11 cellular contexts compared by ENCODE assay signal in genomic region chr19:55275851-55276719, GRCh38. TPM values are rescaled to one million over a fixed set of nuclear protein-coding genes. Genes with fewer than 3 reads are reported as not detected.
DNase-seq lines count a peak whose midpoint lies in the region; ATAC-seq and TF ChIP-seq lines count a peak whose summit lies in the region.
"Had no signal": no experiment of that assay in that cellular context is flagged by ENCODE, and none has a peak within 500 bp of the region (broad histone marks: within the 10 kb centered on the region; RNA-seq: fewer than 3 reads in every experiment).

No MANE protein-coding gene starts in this region.

- ATAC-seq in Right ventricle myocardium inferior (no peak), HG02798 (IDR thresholded peaks at IDR 0.05; ENCODE audit: poor library complexity, unreplicated experiment) (peak; percentile 38), GM21717 (IDR thresholded peaks at IDR 0.05; ENCODE audit: unreplicated experiment) (no peak), Right ventricle myocardium superior (ENCODE audit: poor library complexity) (no peak), HG02571 (IDR thresholded peaks at IDR 0.05; ENCODE audit: unreplicated experiment) (no peak)

- CTCF ChIA-PET in RWPE1 (lab: Yijun Ruan, JAX) = interaction anchor here (0.6 to 1.7 kb wide), 2 partner anchors 16 to 55 kb away, joined by 5 read pairs; no protein-coding TSS in a partner anchor

- H3K9me3 ChIP-seq in right atrium auricular region = no peaks in the 10 kb centered on the region

- H3K4me3 Mint-ChIP-seq in type B pancreatic cell = peak overlapping the region; percentile 62

- TF ChIP-seq CTCF in right atrium auricular region (IDR thresholded peaks at IDR 0.05) (no peak), RWPE1 (conservative IDR thresholded peaks at IDR 0.05; ENCODE audit: low read depth) (no peak), type B pancreatic cell (conservative IDR thresholded peaks at IDR 0.05) (no peak)

- H3K27me3 Mint-ChIP-seq in type B pancreatic cell = no peaks in the 10 kb centered on the region

- H3K4me3 ChIP-seq in right atrium auricular region = no peak overlapping the region

- no peaks in the 10 kb centered on the region for H3K9me3 Mint-ChIP-seq in type B pancreatic cell

- peaks cover 17% of the 10 kb centered on the region for H3K4me1 Mint-ChIP-seq in type B pancreatic cell (ENCODE audit: unreplicated experiment)

- peak; percentile 46 for DNase-seq in Right ventricle myocardium inferior (ENCODE audit: missing footprints)
- DNase-seq in right atrium auricular region (ENCODE audit: low spot score) = no peak
- DNase-seq in RWPE1 (ENCODE audit: low spot score) = no peak
- no peak for DNase-seq in type B pancreatic cell (ENCODE audit: extremely low spot score, unreplicated experiment)
- DNase-seq in Right ventricle myocardium superior = no peak
- DNase-seq: activated CD4-positive, alpha-beta T cell treated with anti-CD3 and anti-CD28 coated beads for 48 hours; head of caudate nucleus; stimulated activated CD4-positive, alpha-beta T cell treated with anti-CD3 and anti-CD28 coated beads, Interleukin-4, amount 100 ng/mL, for 4 hours had no signal

- H3K27ac Mint-ChIP-seq in type B pancreatic cell = no peak overlapping the region

- peaks cover 12% of the 10 kb centered on the region for H3K36me3 Mint-ChIP-seq in type B pancreatic cell

- no peaks in the 10 kb centered on the region for H3K27me3 ChIP-seq in right atrium auricular region

- intact Hi-C loops in Right ventricle myocardium inferior (cut with DNase I) = no loop called here
- intact Hi-C loops in Right ventricle myocardium superior (cut with DNase I) = no loop called here

- peaks cover 0 to 15% of the 10 kb centered on the region in 2 donors for H3K4me1 ChIP-seq in right atrium auricular region

- POLR2A ChIA-PET in RWPE1 (lab: Yijun Ruan, JAX; ENCODE audit: low non-redundant PET) = interaction anchor here (0.7 kb wide), 1 partner anchor 187 kb away, joined by 6 read pairs; no protein-coding TSS in a partner anchor

- H3K27ac ChIP-seq in right atrium auricular region (no peak overlapping the region), RWPE1 (peak overlapping the region; percentile 2; the same call in 1 of the 2 replicates)

- H3K36me3 ChIP-seq in right atrium auricular region = peaks cover 38% of the 10 kb centered on the region

RNA-seq across cellular contexts. Expression of gene HSPBP1, which starts 3.8 kb away (rescaled TPM):
- total RNA-seq in Right ventricle myocardium inferior (30.2 TPM), right atrium auricular region (10 to 100 TPM; 29.6 to 35.8 TPM), type B pancreatic cell (ENCODE audit: low replicate concordance) (37.8 and 50.7 TPM in 2 replicates), Right ventricle myocardium superior (29.2 TPM)

RNA-seq across cellular contexts. Expression of gene BRSK1, which starts 7.7 kb away (rescaled TPM):
- total RNA-seq in Right ventricle myocardium inferior = 2.4 TPM
- total RNA-seq in right atrium auricular region = 10 to 100 TPM in 1 of 2 donors, 1 to 10 TPM in 1; 5.6 to 15.6 TPM
- 9.8 and 32.3 TPM in 2 replicates for total RNA-seq in type B pancreatic cell (ENCODE audit: low replicate concordance)
- total RNA-seq in Right ventricle myocardium superior = 1.6 TPM

RNA-seq across cellular contexts. Expression of gene PPP6R1, which starts 17.3 kb away (rescaled TPM):
- total RNA-seq in Right ventricle myocardium inferior = 39.5 TPM
- 10 to 100 TPM; 28.7 to 35.5 TPM for total RNA-seq in right atrium auricular region
- 71.5 and 72.3 TPM in 2 replicates for total RNA-seq in type B pancreatic cell (ENCODE audit: low replicate concordance)
- total RNA-seq in Right ventricle myocardium superior = 37.1 TPM

RNA-seq across cellular contexts. Expression of gene TMEM86B, which starts 47.5 kb away (rescaled TPM):
- 1.6 TPM for total RNA-seq in Right ventricle myocardium inferior
- 1 to 10 TPM in 1 of 2 donors, not detected in 1; 1.3 TPM for total RNA-seq in right atrium auricular region
- total RNA-seq in type B pancreatic cell (ENCODE audit: low replicate concordance) = 14.4 and 19.0 TPM in 2 replicates
- 2.3 TPM for total RNA-seq in Right ventricle myocardium superior

RNA-seq across cellular contexts. Expression of gene TMEM150B, which starts 49.1 kb away (rescaled TPM):
- 1.2 TPM for total RNA-seq in Right ventricle myocardium inferior
- 1 to 10 TPM in 1 of 2 donors, not detected in 1; 3.3 TPM for total RNA-seq in right atrium auricular region
- total RNA-seq in type B pancreatic cell (ENCODE audit: low replicate concordance) = 1.2 and 1.6 TPM in 2 replicates
- total RNA-seq in Right ventricle myocardium superior = 1.7 TPM
